Comparison of ENCODE assay signal across 10 cellular contexts in genomic region chr9:129498451-129499376, GRCh38.
DNase-seq lines count a peak whose midpoint lies in the region; ATAC-seq, FAIRE-seq and TF ChIP-seq lines count a peak whose summit lies in the region.
"Had no signal": no experiment of that assay in that cellular context is flagged by ENCODE, and none has a peak within 500 bp of the region (broad histone marks: within the 10 kb centered on the region; RNA-seq: fewer than 3 reads in every experiment).

No MANE protein-coding gene starts in this region.

- H3K4me1 ChIP-seq in HCT116 (ENCODE audit: control insufficient read depth in 1 of 2, insufficient read depth in 2 of 2, low read length in 2 of 2), result peaks cover 70 to 100% of the 10 kb centered on the region in 2 experiments
- H3K4me1 ChIP-seq in lung (ENCODE audit: control insufficient read depth in 2 of 2, insufficient read depth in 2 of 2, low read length in 2 of 2), result peaks cover 0 to 11% of the 10 kb centered on the region in 2 donors
- H3K4me1 ChIP-seq in subcutaneous abdominal adipose tissue (ENCODE audit: control insufficient read depth in 5 of 5, insufficient read depth in 5 of 5, low read length in 5 of 5), result peaks cover 6 to 69% (median 53%) of the 10 kb centered on the region in 5 donors

- DNase-seq in HCT116 (ENCODE audit: low read depth, low spot score) (no peak), bronchial epithelial cell (ENCODE audit: low read depth) (no peak), lung (ENCODE audit: low spot score) (no peak), epidermal melanocyte (ENCODE audit: insufficient read length, low spot score) (no peak)
- DNase-seq in stimulated activated naive CD4-positive, alpha-beta T cell treated with Interleukin-2 at 50 U/mL for 16 hours (lab: John Stamatoyannopoulos, UW), result no peak
- DNase-seq: midbrain, MV-4-11 had no signal

- peak overlapping the region; percentile 100 for H3K27ac ChIP-seq in HCT116 (ENCODE audit: low read depth, low read length)
- peak overlapping the region; percentile 93 to 98 for H3K27ac ChIP-seq in lung (ENCODE audit: low read depth in 1 of 2, low read length in 1 of 2)
- peak overlapping the region; percentile 90 for H3K27ac ChIP-seq in subcutaneous abdominal adipose tissue (ENCODE audit: low read depth, low read length)

- FAIRE-seq in bronchial epithelial cell (lab: Jason Lieb, UNC), result peak; percentile 23

- CTCF ChIA-PET in HCT116 (lab: Charles Lee), result no interaction called here

- POLR2A ChIA-PET in HCT116 (lab: Charles Lee), result interaction anchor here (1.0 to 4.6 kb wide), 8 partner anchors 9 to 325 kb away, joined by 3 to 30 read pairs (median 4); partner anchors contain the start of gene IER5L

- ATAC-seq in HCT116, result no peak
- ATAC-seq in lung (ENCODE audit: insufficient read depth, low FRiP score), result no peak
- ATAC-seq in GM18873 (IDR thresholded peaks at IDR 0.05; ENCODE audit: low FRiP score, unreplicated experiment), result no peak
- no peak for ATAC-seq in GM18520 (IDR thresholded peaks at IDR 0.05; ENCODE audit: unreplicated experiment)

- H3K9ac ChIP-seq in HCT116 (ENCODE audit: low read length) (peak overlapping the region; percentile 81), subcutaneous abdominal adipose tissue (ENCODE audit: low read length in 5 of 5) (peak overlapping the region in 3 of 5 donors; percentile 73 to 98 (median 75))

- H3K9me2 ChIP-seq in HCT116 (ENCODE audit: insufficient read depth), result no peaks in the 10 kb centered on the region

- H3K79me2 ChIP-seq in HCT116 (ENCODE audit: insufficient read depth, low read length), result peaks cover 26% of the 10 kb centered on the region; the same call in 1 of the 2 replicates

- no peak overlapping the region for H2AFZ ChIP-seq in HCT116 (ENCODE audit: low read depth, low read length, poor library complexity, severe bottlenecking)

- no peaks in the 10 kb centered on the region for H3K9me3 ChIP-seq in HCT116 (ENCODE audit: control insufficient read depth in 1 of 2, insufficient read depth in 1 of 2, low read depth in 1 of 2, low read length in 2 of 2)
- H3K9me3 ChIP-seq in lung (ENCODE audit: control insufficient read depth in 2 of 2, insufficient read depth in 1 of 2, low read length in 1 of 2), result no peaks in the 10 kb centered on the region
- H3K9me3 ChIP-seq in subcutaneous abdominal adipose tissue (ENCODE audit: control insufficient read depth in 5 of 5, low read length in 5 of 5), result no peaks in the 10 kb centered on the region

- H3K36me3 ChIP-seq in HCT116 (ENCODE audit: control insufficient read depth in 1 of 2, insufficient read depth in 2 of 2, low read length in 2 of 2), result no peaks in the 10 kb centered on the region
- no peaks in the 10 kb centered on the region for H3K36me3 ChIP-seq in bronchial epithelial cell (ENCODE audit: control insufficient read depth, insufficient read depth, low read length)
- peaks cover 0 to 6% of the 10 kb centered on the region in 2 donors for H3K36me3 ChIP-seq in lung (ENCODE audit: control insufficient read depth in 2 of 2, insufficient read depth in 2 of 2, low read length in 2 of 2)
- H3K36me3 ChIP-seq in subcutaneous abdominal adipose tissue (ENCODE audit: control insufficient read depth in 5 of 5, insufficient read depth in 5 of 5, low read length in 5 of 5), result peaks cover 0 to 14% (median 8%) of the 10 kb centered on the region in 5 donors

- RAD21 ChIA-PET in HCT116 (lab: Charles Lee; ENCODE audit: low non-redundant PET in 1 of 2, low total read pairs in 2 of 2, uncharacterized antibody in 2 of 2, unreplicated experiment in 2 of 2), result no interaction called here

- H3K4me2 ChIP-seq in HCT116 (ENCODE audit: low read length), result peak overlapping the region; percentile 89

- TF ChIP-seq POLR2A in HCT116 (IDR thresholded peaks at IDR 0.05; ENCODE audit: borderline replicate concordance, extremely low read depth, insufficient read depth, insufficient read length), result no peak

- no peak for TF ChIP-seq CTCF in HCT116 (IDR thresholded peaks at IDR 0.05 in 2 of 3, conservative IDR thresholded peaks at IDR 0.05 in 1 of 3; ENCODE audit: borderline replicate concordance in 1 of 3, insufficient read depth in 1 of 3, low read depth in 2 of 3, low read length in 2 of 3)
- TF ChIP-seq CTCF in bronchial epithelial cell (IDR thresholded peaks at IDR 0.05; ENCODE audit: insufficient read depth, low read length, severe bottlenecking), result no peak
- TF ChIP-seq CTCF in lung (IDR thresholded peaks at IDR 0.05; ENCODE audit: control extremely low read depth, extremely low read depth), result no peak

- H3K4me3 ChIP-seq in HCT116 (replicated peaks in 1 of 2; ENCODE audit: low read depth in 1 of 2, low read length in 2 of 2) (no peak overlapping the region), bronchial epithelial cell (ENCODE audit: low read depth, low read length) (no peak overlapping the region), lung (no peak overlapping the region), subcutaneous abdominal adipose tissue (ENCODE audit: low read depth in 1 of 5, low read length in 5 of 5) (peak overlapping the region in 4 of 5 donors; percentile 30 to 84 (median 58))

- TF ChIP-seq RAD21 in HCT116 (IDR thresholded peaks at IDR 0.05; ENCODE audit: low read depth), result no peak

- intact Hi-C loops in HCT116 (cut with micrococcal nuclease), result no loop called here

- 85 to 91% methylated on average over 7 of the region's 7 CpGs for WGBS in lung, 2 donors

- no peaks in the 10 kb centered on the region for H4K20me1 ChIP-seq in HCT116 (ENCODE audit: insufficient read depth)

- TSS peak; percentile 10 for BruUV-seq in HCT116 (replicated peaks; lab: Mats Ljungman, UMichigan)

- H3K27me3 ChIP-seq in HCT116 (ENCODE audit: insufficient read depth, low read length) (no peaks in the 10 kb centered on the region), bronchial epithelial cell (ENCODE audit: control insufficient read depth, insufficient read depth, low read length) (no peaks in the 10 kb centered on the region), lung (ENCODE audit: control insufficient read depth, insufficient read depth) (no peaks in the 10 kb centered on the region), subcutaneous abdominal adipose tissue (ENCODE audit: control insufficient read depth in 5 of 5, insufficient read depth in 4 of 5, low read length in 5 of 5) (no peaks in the 10 kb centered on the region)

TF ChIP-seq in HCT116, 20 proteins besides CTCF, POLR2A, EP300 and RAD21:
- TF ChIP-seq, protein P1, sequence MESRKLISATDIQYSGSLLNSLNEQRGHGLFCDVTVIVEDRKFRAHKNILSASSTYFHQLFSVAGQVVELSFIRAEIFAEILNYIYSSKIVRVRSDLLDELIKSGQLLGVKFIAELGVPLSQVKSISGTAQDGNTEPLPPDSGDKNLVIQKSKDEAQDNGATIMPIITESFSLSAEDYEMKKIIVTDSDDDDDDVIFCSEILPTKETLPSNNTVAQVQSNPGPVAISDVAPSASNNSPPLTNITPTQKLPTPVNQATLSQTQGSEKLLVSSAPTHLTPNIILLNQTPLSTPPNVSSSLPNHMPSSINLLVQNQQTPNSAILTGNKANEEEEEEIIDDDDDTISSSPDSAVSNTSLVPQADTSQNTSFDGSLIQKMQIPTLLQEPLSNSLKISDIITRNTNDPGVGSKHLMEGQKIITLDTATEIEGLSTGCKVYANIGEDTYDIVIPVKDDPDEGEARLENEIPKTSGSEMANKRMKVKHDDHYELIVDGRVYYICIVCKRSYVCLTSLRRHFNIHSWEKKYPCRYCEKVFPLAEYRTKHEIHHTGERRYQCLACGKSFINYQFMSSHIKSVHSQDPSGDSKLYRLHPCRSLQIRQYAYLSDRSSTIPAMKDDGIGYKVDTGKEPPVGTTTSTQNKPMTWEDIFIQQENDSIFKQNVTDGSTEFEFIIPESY (IDR thresholded peaks at IDR 0.05; ENCODE audit: extremely low read depth, insufficient replicate concordance, low read length), result no peak
- TF ChIP-seq FOSL1 (IDR thresholded peaks at IDR 0.05; ENCODE audit: low read depth) (no peak), CEBPB (IDR thresholded peaks at IDR 0.05; ENCODE audit: low read depth) (no peak), TCF7L2 (IDR thresholded peaks at IDR 0.05; ENCODE audit: borderline replicate concordance, extremely low read depth, insufficient read depth, insufficient read length) (no peak), SRF (IDR thresholded peaks at IDR 0.05; ENCODE audit: low read depth) (no peak), YY1 (IDR thresholded peaks at IDR 0.05; ENCODE audit: extremely low read depth, insufficient replicate concordance, low read depth, low read length) (no peak)

Comparison
In these comparisons a context has a peak if more than half of its experiments do, and no peak if none do; other contexts are left out.
1. H3K4me3 ChIP-seq: peak in subcutaneous abdominal adipose tissue (4 of 5); none in HCT116 (0 of 2), bronchial epithelial cell (single experiment) and lung (single experiment).
2. Peak in every context shown above with its lines, with median percentiles within 50 percentile points of each other: H3K27ac ChIP-seq.